In genomic region chr5:59146729-59147128, GRCh38 we compare ENCODE assay signal across 25 cellular contexts.
DNase-seq lines count a peak whose midpoint lies in the region; ATAC-seq, FAIRE-seq and TF ChIP-seq lines count a peak whose summit lies in the region.
"Had no signal": no experiment of that assay in that cellular context is flagged by ENCODE, and none has a peak within 500 bp of the region (broad histone marks: within the 10 kb centered on the region; RNA-seq: fewer than 3 reads in every experiment).

No MANE protein-coding gene starts in this region.

- H3K9me3 ChIP-seq in endodermal cell (ENCODE audit: control insufficient read depth, low read length): peaks cover 15% of the 10 kb centered on the region
- H3K9me3 ChIP-seq in PC-9 (ENCODE audit: insufficient read depth, low read depth): no peaks in the 10 kb centered on the region
- H3K9me3 ChIP-seq: SJSA1 had no signal

- DNase-seq in activated naive CD4-positive, alpha-beta T cell treated with anti-CD3 and anti-CD28 coated beads for 36 hours: peak; percentile 41
- DNase-seq in activated naive CD4-positive, alpha-beta T cell treated with anti-CD3 and anti-CD28 coated beads, Interleukin-2, amount 50 U/mL, for 16 hours: no peak
- peak; percentile 28 for DNase-seq in GM12865 (ENCODE audit: low read depth)
- peak; percentile 28 for DNase-seq in activated CD4-positive, alpha-beta memory T cell treated with anti-CD3 and anti-CD28 coated beads for 36 hours
- no peak for DNase-seq in endodermal cell
- DNase-seq in D721Med (ENCODE audit: insufficient read length, low spot score): no peak
- no peak for DNase-seq in PC-9
- DNase-seq: C1 segment of cervical spinal cord, Calu3, DMS153, Kasumi-1, NCI-H1105, NCI-H1436 treated with DMSO at 0.1 percent for 48 hours, NCI-H187 treated with DMSO at 0.1 percent for 48 hours, NCI-H2107, NCI-H446, NCI-H526 treated with DMSO at 0.1 percent for 48 hours, Right ventricle myocardium superior, RPMI8226 had no signal

- H4K20me1 ChIP-seq in PC-9 (ENCODE audit: insufficient read depth): no peaks in the 10 kb centered on the region

- H3K9me3 Mint-ChIP-seq in activated naive CD4-positive, alpha-beta T cell treated with anti-CD3 and anti-CD28 coated beads for 36 hours: no peaks in the 10 kb centered on the region
- H3K9me3 Mint-ChIP-seq in activated CD4-positive, alpha-beta memory T cell treated with anti-CD3 and anti-CD28 coated beads for 36 hours: no peaks in the 10 kb centered on the region
- peaks cover 14% of the 10 kb centered on the region for H3K9me3 Mint-ChIP-seq in endodermal cell
- H3K9me3 Mint-ChIP-seq: CD8-positive, alpha-beta T cell had no signal

- 0 out of 2 replicates have a peak, but pooled peaks cover 5% of the 10 kb centered on the region for H3K9me2 ChIP-seq in PC-9 (ENCODE audit: insufficient read depth)

- H3K9ac ChIP-seq in endodermal cell (ENCODE audit: extremely low read depth, low read length, poor library complexity, severe bottlenecking): no peak overlapping the region

- no peak overlapping the region for H3K27ac ChIP-seq in endodermal cell (ENCODE audit: low read depth, low read length)
- no peak overlapping the region for H3K27ac ChIP-seq in PC-9
- H3K27ac ChIP-seq: SJSA1 had no signal

- no peaks in the 10 kb centered on the region for H3K36me3 Mint-ChIP-seq in activated naive CD4-positive, alpha-beta T cell treated with anti-CD3 and anti-CD28 coated beads for 36 hours (ENCODE audit: low read depth)
- no peaks in the 10 kb centered on the region for H3K36me3 Mint-ChIP-seq in activated CD4-positive, alpha-beta memory T cell treated with anti-CD3 and anti-CD28 coated beads for 36 hours
- H3K36me3 Mint-ChIP-seq in endodermal cell (ENCODE audit: low read depth): peaks cover 3% of the 10 kb centered on the region
- H3K36me3 Mint-ChIP-seq: CD8-positive, alpha-beta T cell had no signal

- TF ChIP-seq CTCF in GM12865 (IDR thresholded peaks at IDR 0.05; ENCODE audit: insufficient read depth, low read depth, low read length, missing control alignments): no peak
- no peak for TF ChIP-seq CTCF in endodermal cell (conservative IDR thresholded peaks at IDR 0.05)
- TF ChIP-seq CTCF in D721Med (IDR thresholded peaks at IDR 0.05; ENCODE audit: insufficient read depth, missing control alignments): no peak
- no peak for TF ChIP-seq CTCF in PC-9 (conservative IDR thresholded peaks at IDR 0.05)

- H3K27ac Mint-ChIP-seq in activated naive CD4-positive, alpha-beta T cell treated with anti-CD3 and anti-CD28 coated beads for 36 hours: no peak overlapping the region
- H3K27ac Mint-ChIP-seq in activated CD4-positive, alpha-beta memory T cell treated with anti-CD3 and anti-CD28 coated beads for 36 hours: no peak overlapping the region
- no peak overlapping the region for H3K27ac Mint-ChIP-seq in endodermal cell
- H3K27ac Mint-ChIP-seq: CD8-positive, alpha-beta T cell had no signal

- peaks cover 6% of the 10 kb centered on the region for H3K4me1 Mint-ChIP-seq in activated naive CD4-positive, alpha-beta T cell treated with anti-CD3 and anti-CD28 coated beads for 36 hours (ENCODE audit: low read depth)
- peaks cover 12% of the 10 kb centered on the region for H3K4me1 Mint-ChIP-seq in activated CD4-positive, alpha-beta memory T cell treated with anti-CD3 and anti-CD28 coated beads for 36 hours (ENCODE audit: low read depth)
- peaks cover 20% of the 10 kb centered on the region for H3K4me1 Mint-ChIP-seq in endodermal cell

- no peaks in the 10 kb centered on the region for H3K27me3 Mint-ChIP-seq in activated naive CD4-positive, alpha-beta T cell treated with anti-CD3 and anti-CD28 coated beads for 36 hours (ENCODE audit: low read depth)
- H3K27me3 Mint-ChIP-seq in activated CD4-positive, alpha-beta memory T cell treated with anti-CD3 and anti-CD28 coated beads for 36 hours: no peaks in the 10 kb centered on the region
- H3K27me3 Mint-ChIP-seq in endodermal cell (ENCODE audit: insufficient read depth): peaks cover 61% of the 10 kb centered on the region

- no peaks in the 10 kb centered on the region for H3F3A ChIP-seq in PC-9 (ENCODE audit: insufficient read depth, low read depth)

- H3K79me2 ChIP-seq in PC-9 (ENCODE audit: low read depth): no peaks in the 10 kb centered on the region

- no peak overlapping the region for H2AFZ ChIP-seq in PC-9

- H3K4me3 ChIP-seq in GM12865 (ENCODE audit: low read depth, low read length) (no peak overlapping the region), endodermal cell (ENCODE audit: low read length) (peak overlapping the region; percentile 5), PC-9 (no peak overlapping the region)
- H3K4me3 ChIP-seq: K562, SJSA1 had no signal

- FAIRE-seq in D721Med (lab: Jason Lieb, UNC): no peak
- FAIRE-seq: H54, HepG2, K562 had no signal

- CTCF ChIA-PET in activated naive CD4-positive, alpha-beta T cell treated with anti-CD3 and anti-CD28 coated beads for 36 hours (lab: Charles Lee): no interaction called here
- CTCF ChIA-PET in activated CD4-positive, alpha-beta memory T cell treated with anti-CD3 and anti-CD28 coated beads for 36 hours (lab: Charles Lee): no interaction called here
- CTCF ChIA-PET in PC-9 (lab: Charles Lee): no interaction called here

- H3K4me3 Mint-ChIP-seq in activated naive CD4-positive, alpha-beta T cell treated with anti-CD3 and anti-CD28 coated beads for 36 hours: no peak overlapping the region
- no peak overlapping the region for H3K4me3 Mint-ChIP-seq in activated CD4-positive, alpha-beta memory T cell treated with anti-CD3 and anti-CD28 coated beads for 36 hours
- H3K4me3 Mint-ChIP-seq in endodermal cell: no peak overlapping the region
- H3K4me3 Mint-ChIP-seq: CD8-positive, alpha-beta T cell had no signal

- POLR2A ChIA-PET in activated CD4-positive, alpha-beta memory T cell treated with anti-CD3 and anti-CD28 coated beads for 36 hours (lab: Charles Lee): no interaction called here
- POLR2A ChIA-PET in PC-9 (lab: Charles Lee; ENCODE audit: unreplicated experiment): no interaction called here

- no peaks in the 10 kb centered on the region for H3K36me3 ChIP-seq in endodermal cell (ENCODE audit: control insufficient read depth, insufficient read depth, low read length)
- H3K36me3 ChIP-seq in PC-9 (ENCODE audit: low read depth): no peaks in the 10 kb centered on the region
- H3K36me3 ChIP-seq: SJSA1 had no signal

- H3K4me1 ChIP-seq in endodermal cell (ENCODE audit: control insufficient read depth, insufficient read depth, low read length): no peaks in the 10 kb centered on the region
- no peaks in the 10 kb centered on the region for H3K4me1 ChIP-seq in PC-9 (replicated peaks; ENCODE audit: insufficient read depth)
- H3K4me1 ChIP-seq: SJSA1 had no signal

- intact Hi-C loops in activated naive CD4-positive, alpha-beta T cell treated with anti-CD3 and anti-CD28 coated beads for 36 hours (cut with micrococcal nuclease): no loop called here
- intact Hi-C loops in activated CD4-positive, alpha-beta memory T cell treated with anti-CD3 and anti-CD28 coated beads for 36 hours (cut with micrococcal nuclease): no loop called here
- intact Hi-C loops in PC-9 (cut with micrococcal nuclease; ENCODE audit: unreplicated experiment): no loop called here

- H3K27me3 ChIP-seq in endodermal cell (ENCODE audit: control insufficient read depth, insufficient read depth, low read length, poor library complexity, severe bottlenecking): peaks cover 15% of the 10 kb centered on the region
- no peaks in the 10 kb centered on the region for H3K27me3 ChIP-seq in PC-9 (ENCODE audit: insufficient read depth, low read depth)
- H3K27me3 ChIP-seq: SJSA1 had no signal

- ATAC-seq in HG02938 (IDR thresholded peaks at IDR 0.05; ENCODE audit: unreplicated experiment): no peak
- ATAC-seq: CD8-positive, alpha-beta T cell; HepG2; K562 had no signal

- no peak overlapping the region for H3K4me2 ChIP-seq in PC-9

- WGBS in endodermal cell (ENCODE audit: insufficient coverage in 1 of 2, insufficient read length in 1 of 2), 2 experiments: 80 to 91% methylated on average over 1 to 3 of the region's 3 CpGs

- no TSS peak for BruUV-seq in PC-9 (replicated peaks; lab: Mats Ljungman, UMichigan)

Comparison
In these comparisons a context has a peak if more than half of its experiments do, and no peak if none do; other contexts are left out.
1. DNase-seq: peak in activated naive CD4-positive, alpha-beta T cell treated with anti-CD3 and anti-CD28 coated beads for 36 hours (single experiment), GM12865 (single experiment) and activated CD4-positive, alpha-beta memory T cell treated with anti-CD3 and anti-CD28 coated beads for 36 hours (single experiment); none in activated naive CD4-positive, alpha-beta T cell treated with anti-CD3 and anti-CD28 coated beads, Interleukin-2, amount 50 U/mL, for 16 hours (single experiment), endodermal cell (single experiment), D721Med (single experiment) and PC-9 (0 of 2).